In genomic region chr10:25483999-25484398, GRCh38 we compare ENCODE assay signal across 31 cellular contexts.
"Had no signal": no experiment of that assay in that cellular context is flagged by ENCODE, and none has a peak within 500 bp of the region (broad histone marks: within the 10 kb centered on the region; RNA-seq: fewer than 3 reads in every experiment).

No MANE protein-coding gene starts in this region.

- H3K36me3 Mint-ChIP-seq: activated CD4-positive, alpha-beta memory T cell treated with anti-CD3 and anti-CD28 coated beads for 36 hours; activated CD8-positive, alpha-beta memory T cell treated with anti-CD3 and anti-CD28 coated beads, Interleukin-2, amount 10 ng/mL, durations not matched to agents 7 days and 5 days; activated naive CD4-positive, alpha-beta T cell treated with anti-CD3 and anti-CD28 coated beads, Interleukin-2, amount 10 ng/mL, durations not matched to agents 7 days and 5 days; activated naive CD4-positive, alpha-beta T cell treated with anti-CD3 and anti-CD28 coated beads, Interleukin-2, amount 50 U/mL, for 72 hours; activated naive CD8-positive, alpha-beta T cell treated with anti-CD3 and anti-CD28 coated beads, Interleukin-2, amount 10 ng/mL, durations not matched to agents 7 days and 5 days had no signal

- H3K27ac ChIP-seq: ascending aorta, breast epithelium, cardiac muscle cell, colonic mucosa, esophagus muscularis mucosa, gastroesophageal sphincter, heart right ventricle, hepatocyte had no signal

- H3K4me1 ChIP-seq: ascending aorta, breast epithelium, colonic mucosa, esophagus muscularis mucosa, gastroesophageal sphincter, heart right ventricle had no signal

- ATAC-seq: activated CD4-positive, alpha-beta T cell treated with anti-CD3 and anti-CD28 coated beads for 36 hours; activated CD8-positive, alpha-beta memory T cell treated with anti-CD3 and anti-CD28 coated beads, Interleukin-2, amount 10 ng/mL, durations not matched to agents 7 days and 5 days; activated CD8-positive, alpha-beta T cell treated with anti-CD3 and anti-CD28 coated beads, Interleukin-2, amount 10 ng/mL, durations not matched to agents 7 days and 5 days; activated naive CD4-positive, alpha-beta T cell treated with anti-CD3 and anti-CD28 coated beads, Interleukin-2, amount 50 U/mL, for 72 hours; gastroesophageal sphincter; heart right ventricle had no signal

- H3K27ac Mint-ChIP-seq: activated CD4-positive, alpha-beta memory T cell treated with anti-CD3 and anti-CD28 coated beads for 36 hours; activated CD4-positive, alpha-beta T cell treated with anti-CD3 and anti-CD28 coated beads for 36 hours; activated CD4-positive, alpha-beta T cell treated with anti-CD3 and anti-CD28 coated beads, Interleukin-2, amount 10 ng/mL, durations not matched to agents 24 days and 14 days; activated CD8-positive, alpha-beta memory T cell treated with anti-CD3 and anti-CD28 coated beads, Interleukin-2, amount 10 ng/mL, durations not matched to agents 7 days and 5 days; activated CD8-positive, alpha-beta T cell treated with anti-CD3 and anti-CD28 coated beads, Interleukin-2, amount 10 ng/mL, durations not matched to agents 7 days and 5 days; activated naive CD4-positive, alpha-beta T cell treated with anti-CD3 and anti-CD28 coated beads, Interleukin-2, amount 10 ng/mL, durations not matched to agents 7 days and 5 days; activated naive CD4-positive, alpha-beta T cell treated with anti-CD3 and anti-CD28 coated beads, Interleukin-2, amount 50 U/mL, for 72 hours; activated naive CD8-positive, alpha-beta T cell treated with anti-CD3 and anti-CD28 coated beads, Interleukin-2, amount 10 ng/mL, durations not matched to agents 7 days and 5 days; activated T-helper 1 cell treated with anti-CD3 and anti-CD28 coated beads, Interleukin-12 subunit alpha, Interleukin-12 subunit beta, Interleukin-2, Interleukin-4 antibody, amounts not matched to agents 30 ng/mL and 10 ng/mL and 1 ng/mL, durations not matched to agents 14 hours and 24 hours and 36 hours; endodermal cell had no signal

- H3K27me3 Mint-ChIP-seq: activated CD4-positive, alpha-beta memory T cell treated with anti-CD3 and anti-CD28 coated beads for 36 hours; activated CD4-positive, alpha-beta T cell treated with anti-CD3 and anti-CD28 coated beads, Interleukin-2, amount 10 ng/mL, durations not matched to agents 24 days and 14 days; activated CD8-positive, alpha-beta memory T cell treated with anti-CD3 and anti-CD28 coated beads, Interleukin-2, amount 10 ng/mL, durations not matched to agents 7 days and 5 days; activated naive CD4-positive, alpha-beta T cell treated with anti-CD3 and anti-CD28 coated beads, Interleukin-2, amount 10 ng/mL, durations not matched to agents 7 days and 5 days; activated naive CD8-positive, alpha-beta T cell treated with anti-CD3 and anti-CD28 coated beads, Interleukin-2, amount 10 ng/mL, durations not matched to agents 7 days and 5 days; brain had no signal

- H3K27me3 ChIP-seq: ascending aorta, breast epithelium, cardiac muscle cell, colonic mucosa, esophagus muscularis mucosa, gastroesophageal sphincter, heart right ventricle, hepatocyte had no signal

- H3K9me3 ChIP-seq: breast epithelium, colonic mucosa had no signal

- DNase-seq: activated CD4-positive, alpha-beta memory T cell treated with anti-CD3 and anti-CD28 coated beads for 36 hours; activated CD4-positive, alpha-beta T cell treated with anti-CD3 and anti-CD28 coated beads for 36 hours; activated CD4-positive, alpha-beta T cell treated with anti-CD3 and anti-CD28 coated beads, Interleukin-2, amount 10 ng/mL, durations not matched to agents 24 days and 14 days; activated CD4-positive, CD25-positive, alpha-beta regulatory T cell; activated CD4-positive, CD25-positive, alpha-beta regulatory T cell treated with anti-CD3 and anti-CD28 coated beads, Interleukin-2, amount 50 U/mL, for 72 hours; activated CD8-positive, alpha-beta memory T cell treated with anti-CD3 and anti-CD28 coated beads, Interleukin-2, amount 10 ng/mL, durations not matched to agents 7 days and 5 days; activated CD8-positive, alpha-beta memory T cell treated with anti-CD3 and anti-CD28 coated beads, Interleukin-2, amount 50 U/mL, for 4 hours; activated CD8-positive, alpha-beta T cell treated with anti-CD3 and anti-CD28 coated beads, Interleukin-2, amount 10 ng/mL, durations not matched to agents 7 days and 5 days; activated gamma-delta T cell; activated naive CD4-positive, alpha-beta T cell; activated naive CD4-positive, alpha-beta T cell treated with anti-CD3 and anti-CD28 coated beads, Interleukin-2, amount 10 ng/mL, durations not matched to agents 7 days and 5 days; activated naive CD8-positive, alpha-beta T cell treated with anti-CD3 and anti-CD28 coated beads, Interleukin-2, amount 10 ng/mL, durations not matched to agents 7 days and 5 days; activated T-cell treated with anti-CD3 and anti-CD28 coated beads, Interleukin-2, amount 50 U/mL, for 1 hour; activated T-cell treated with anti-CD3 and anti-CD28 coated beads, Interleukin-2, amount 50 U/mL, for 48 hours; central memory CD4-positive, alpha-beta T cell; colonic mucosa; effector CD8-positive, alpha-beta T cell; endodermal cell; erythroblast; foreskin melanocyte; heart right ventricle; T-helper 2 cell had no signal

- H3K4me3 Mint-ChIP-seq: activated CD4-positive, alpha-beta memory T cell treated with anti-CD3 and anti-CD28 coated beads for 36 hours; activated CD4-positive, alpha-beta T cell treated with anti-CD3 and anti-CD28 coated beads for 36 hours; activated CD4-positive, alpha-beta T cell treated with anti-CD3 and anti-CD28 coated beads, Interleukin-2, amount 10 ng/mL, durations not matched to agents 24 days and 14 days; activated CD8-positive, alpha-beta memory T cell treated with anti-CD3 and anti-CD28 coated beads, Interleukin-2, amount 10 ng/mL, durations not matched to agents 7 days and 5 days; activated CD8-positive, alpha-beta T cell treated with anti-CD3 and anti-CD28 coated beads, Interleukin-2, amount 10 ng/mL, durations not matched to agents 7 days and 5 days; activated naive CD4-positive, alpha-beta T cell treated with anti-CD3 and anti-CD28 coated beads, Interleukin-2, amount 10 ng/mL, durations not matched to agents 7 days and 5 days; activated naive CD8-positive, alpha-beta T cell treated with anti-CD3 and anti-CD28 coated beads, Interleukin-2, amount 10 ng/mL, durations not matched to agents 7 days and 5 days; activated T-helper 1 cell treated with anti-CD3 and anti-CD28 coated beads, Interleukin-12 subunit alpha, Interleukin-12 subunit beta, Interleukin-2, Interleukin-4 antibody, amounts not matched to agents 30 ng/mL and 10 ng/mL and 1 ng/mL, durations not matched to agents 14 hours and 24 hours and 36 hours; brain; endodermal cell had no signal

- H3K4me3 ChIP-seq: ascending aorta, breast epithelium, cardiac muscle cell, colonic mucosa, esophagus muscularis mucosa, gastroesophageal sphincter, heart right ventricle, hepatocyte had no signal

- H3K36me3 ChIP-seq: ascending aorta, breast epithelium, cardiac muscle cell, colonic mucosa, esophagus muscularis mucosa, gastroesophageal sphincter, heart right ventricle had no signal

- H3K4me1 Mint-ChIP-seq: activated CD4-positive, alpha-beta T cell treated with anti-CD3 and anti-CD28 coated beads for 36 hours; activated CD4-positive, alpha-beta T cell treated with anti-CD3 and anti-CD28 coated beads, Interleukin-2, amount 10 ng/mL, durations not matched to agents 24 days and 14 days; activated CD8-positive, alpha-beta memory T cell treated with anti-CD3 and anti-CD28 coated beads, Interleukin-2, amount 10 ng/mL, durations not matched to agents 7 days and 5 days; activated naive CD4-positive, alpha-beta T cell treated with anti-CD3 and anti-CD28 coated beads, Interleukin-2, amount 10 ng/mL, durations not matched to agents 7 days and 5 days; activated naive CD8-positive, alpha-beta T cell treated with anti-CD3 and anti-CD28 coated beads, Interleukin-2, amount 10 ng/mL, durations not matched to agents 7 days and 5 days; brain had no signal
